Comparison of ENCODE assay signal across 24 cellular contexts in genomic region chr18:41752826-41753225, GRCh38.
A peak's percentile ranks its signal among the peaks of the same experiment; 100 is the strongest.
DNase-seq lines count a peak whose midpoint lies in the region; FAIRE-seq and TF ChIP-seq lines count a peak whose summit lies in the region.
"Had no signal": no experiment of that assay in that cellular context is flagged by ENCODE, and none has a peak within 500 bp of the region (broad histone marks: within the 10 kb centered on the region; RNA-seq: fewer than 3 reads in every experiment).

No MANE protein-coding gene starts in this region.

- no peak overlapping the region for H3K27ac ChIP-seq in RWPE1
- H3K27ac ChIP-seq in epithelial cell of prostate: peak overlapping the region; percentile 6
- H3K27ac ChIP-seq: BLaER1 had no signal

- DNase-seq in RWPE1 (ENCODE audit: low spot score) (peak; percentile 2), bronchial epithelial cell (ENCODE audit: low read depth) (peak; percentile 75), epithelial cell of prostate (ENCODE audit: low read depth, low spot score) (no peak), T-helper 1 cell (no peak), SKM-1 (lab: John Stamatoyannopoulos, UW; ENCODE audit: unreplicated experiment) (no peak), Caco-2 (no peak)
- DNase-seq in activated CD4-positive, alpha-beta T cell treated with anti-CD3 and anti-CD28 coated beads for 48 hours: no peak
- DNase-seq: 8988T; ACHN; BE2C; C1 segment of cervical spinal cord; Calu3; CD4-positive, alpha-beta memory T cell; CD4-positive, CD25-positive, alpha-beta regulatory T cell; CD8-positive, alpha-beta memory T cell; COR-L47; DMS79 treated with DMSO at 0.1 percent for 48 hours; GF-D8 had no signal

- H3K4me3 ChIP-seq in bronchial epithelial cell (ENCODE audit: low read depth, low read length): no peak overlapping the region
- no peak overlapping the region for H3K4me3 ChIP-seq in Caco-2 (ENCODE audit: low read depth, low read length)
- H3K4me3 ChIP-seq: BLaER1 had no signal

- BruUV-seq in Caco-2 (replicated peaks; lab: Mats Ljungman, UMichigan): no TSS peak

- H3K4me3 Mint-ChIP-seq in Caco-2 (ENCODE audit: unreplicated experiment): no peak overlapping the region
- H3K4me3 Mint-ChIP-seq: CD14-positive monocyte; CD4-positive, alpha-beta memory T cell; CD4-positive, CD25-positive, alpha-beta regulatory T cell; CD8-positive, alpha-beta memory T cell had no signal

- H3K36me3 ChIP-seq in bronchial epithelial cell (ENCODE audit: control insufficient read depth, insufficient read depth, low read length) (no peaks in the 10 kb centered on the region), Caco-2 (ENCODE audit: control insufficient read depth, insufficient read depth, low read length) (no peaks in the 10 kb centered on the region)
- H3K36me3 ChIP-seq: BE2C, BLaER1 had no signal

- intact Hi-C loops in Caco-2 (cut with micrococcal nuclease; ENCODE audit: unreplicated experiment): no loop called here

- CTCF ChIA-PET in RWPE1 (lab: Yijun Ruan, JAX) (interaction anchor here (0.6 kb wide), 1 partner anchor 537 kb away, joined by 4 read pairs; no protein-coding TSS in a partner anchor), Caco-2 (lab: Charles Lee) (interaction anchor here (0.5 kb wide), 1 partner anchor 154 kb away, joined by 3 read pairs; no protein-coding TSS in a partner anchor)

- H3K27me3 Mint-ChIP-seq in Caco-2 (ENCODE audit: insufficient read depth, unreplicated experiment): peaks cover 17% of the 10 kb centered on the region
- H3K27me3 Mint-ChIP-seq: CD4-positive, alpha-beta memory T cell; CD4-positive, CD25-positive, alpha-beta regulatory T cell; CD8-positive, alpha-beta memory T cell had no signal

- no peaks in the 10 kb centered on the region for H3K4me1 ChIP-seq in Caco-2
- H3K4me1 ChIP-seq: BE2C, BLaER1 had no signal

- POLR2A ChIA-PET in RWPE1 (lab: Yijun Ruan, JAX; ENCODE audit: low non-redundant PET): no interaction called here
- POLR2A ChIA-PET in Caco-2 (lab: Charles Lee): no interaction called here

- TF ChIP-seq CTCF in RWPE1 (conservative IDR thresholded peaks at IDR 0.05; ENCODE audit: low read depth) (no peak), bronchial epithelial cell (IDR thresholded peaks at IDR 0.05; ENCODE audit: insufficient read depth, low read length, severe bottlenecking) (no peak), Caco-2 (IDR thresholded peaks at IDR 0.05; ENCODE audit: insufficient read depth in 1 of 2, low read depth in 1 of 2, low read length in 1 of 2, severe bottlenecking in 1 of 2, unreplicated experiment in 1 of 2) (no peak)

- no peak overlapping the region for H3K27ac Mint-ChIP-seq in Caco-2 (ENCODE audit: unreplicated experiment)
- H3K27ac Mint-ChIP-seq: CD14-positive monocyte; CD4-positive, CD25-positive, alpha-beta regulatory T cell had no signal

- no peak for FAIRE-seq in bronchial epithelial cell (lab: Jason Lieb, UNC)
- FAIRE-seq: A204.1, G401.6, GM12891, GM19239 had no signal

- H3K36me3 Mint-ChIP-seq in Caco-2 (ENCODE audit: insufficient read depth, unreplicated experiment): no peaks in the 10 kb centered on the region
- H3K36me3 Mint-ChIP-seq: CD14-positive monocyte; CD4-positive, alpha-beta memory T cell; CD4-positive, CD25-positive, alpha-beta regulatory T cell; CD8-positive, alpha-beta memory T cell had no signal

- no peaks in the 10 kb centered on the region for H3K9me3 ChIP-seq in Caco-2
- H3K9me3 ChIP-seq: BE2C, BLaER1 had no signal

- H3K27me3 ChIP-seq in bronchial epithelial cell (ENCODE audit: control insufficient read depth, insufficient read depth, low read length) (no peaks in the 10 kb centered on the region), Caco-2 (replicated peaks; ENCODE audit: control insufficient read depth, insufficient read depth, low read length) (no peaks in the 10 kb centered on the region)
- H3K27me3 ChIP-seq: BE2C, BLaER1 had no signal

- no peaks in the 10 kb centered on the region for H3K4me1 Mint-ChIP-seq in Caco-2 (ENCODE audit: low read depth, unreplicated experiment)
- H3K4me1 Mint-ChIP-seq: CD14-positive monocyte; CD4-positive, alpha-beta memory T cell; CD4-positive, CD25-positive, alpha-beta regulatory T cell; CD8-positive, alpha-beta memory T cell had no signal

- no peaks in the 10 kb centered on the region for H3K9me3 Mint-ChIP-seq in Caco-2 (ENCODE audit: unreplicated experiment)
- H3K9me3 Mint-ChIP-seq: CD14-positive monocyte had no signal

Comparison
In these comparisons a context has a peak if more than half of its experiments do, and no peak if none do; other contexts are left out.
1. DNase-seq: peak in RWPE1 (single experiment) and bronchial epithelial cell (single experiment); none in epithelial cell of prostate (single experiment), T-helper 1 cell (0 of 5), SKM-1 (single experiment), Caco-2 (0 of 2) and activated CD4-positive, alpha-beta T cell treated with anti-CD3 and anti-CD28 coated beads for 48 hours (single experiment).